ENCODE assay signal across 9 cellular contexts in the genomic region with DNA sequence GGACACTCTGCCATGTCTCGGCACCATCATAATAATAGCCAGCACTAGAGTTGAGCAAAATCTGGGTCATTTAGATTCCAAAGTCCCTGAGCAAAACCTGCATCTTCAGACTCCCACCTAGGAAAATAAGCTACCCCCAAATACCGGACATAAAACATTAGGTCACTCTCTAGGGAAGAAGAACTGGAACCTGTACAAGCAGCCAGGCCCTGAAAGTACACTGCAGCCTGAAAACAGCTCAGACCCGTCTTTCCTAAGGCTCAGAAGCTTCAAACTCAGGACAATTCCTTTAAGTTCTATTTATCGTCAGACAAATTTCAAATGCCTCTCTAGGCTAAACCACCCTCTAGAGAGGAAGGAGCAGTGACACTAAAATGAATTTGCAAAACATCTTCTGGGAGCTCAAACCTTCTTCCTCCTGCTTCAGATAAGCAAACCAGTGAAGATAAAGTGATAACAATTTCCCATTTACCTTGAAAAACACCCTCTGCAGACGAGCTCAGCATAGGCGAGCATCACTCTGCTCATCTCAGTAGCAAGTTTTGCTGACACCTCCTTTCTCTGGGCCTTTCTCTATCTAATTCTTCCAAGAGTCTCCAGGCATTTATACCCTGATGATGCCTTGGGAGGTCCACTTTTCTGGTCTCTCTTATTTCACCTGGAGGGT. TPM values are rescaled to one million over a fixed set of nuclear protein-coding genes. Genes with fewer than 3 reads are reported as not detected.
A peak's percentile ranks its signal among the peaks of the same experiment; 100 is the strongest.
DNase-seq lines count a peak whose midpoint lies in the region; ATAC-seq and TF ChIP-seq lines count a peak whose summit lies in the region.
"Had no signal": no experiment of that assay in that cellular context is flagged by ENCODE, and none has a peak within 500 bp of the region (broad histone marks: within the 10 kb centered on the region; RNA-seq: fewer than 3 reads in every experiment).

No MANE protein-coding gene starts in this region.

- H3K36me3 Mint-ChIP-seq in osteocyte (ENCODE audit: unreplicated experiment) = peaks cover 11% of the 10 kb centered on the region

- no peaks in the 10 kb centered on the region for H3K27me3 Mint-ChIP-seq in osteocyte (ENCODE audit: unreplicated experiment)

- no peak for TF ChIP-seq CTCF in choroid plexus epithelial cell (conservative IDR thresholded peaks at IDR 0.05; ENCODE audit: low read depth, low read length)
- no peak for TF ChIP-seq CTCF in osteocyte (IDR thresholded peaks at IDR 0.05)

- DNase-seq in choroid plexus epithelial cell (ENCODE audit: low read depth) (peak; percentile 34), osteocyte (ENCODE audit: extremely low spot score, unreplicated experiment) (no peak), UCSD-AML1 (lab: John Stamatoyannopoulos, UW; ENCODE audit: unreplicated experiment) (no peak), left lobe of liver (ENCODE audit: low spot score) (no peak), SIG-M5 treated with dmso at 0.1 percent for 504 hours (lab: John Stamatoyannopoulos, UW; ENCODE audit: unreplicated experiment) (no peak)
- no peak for DNase-seq in stimulated activated CD4-positive, alpha-beta T cell treated with anti-CD3 and anti-CD28 coated beads, Interleukin-4, amount 100 ng/mL, for 4 hours
- DNase-seq: foreskin keratinocyte had no signal

- H3K27ac Mint-ChIP-seq in osteocyte (ENCODE audit: unreplicated experiment) = peak overlapping the region; percentile 91

- peak overlapping the region; percentile 37 for H3K4me3 Mint-ChIP-seq in osteocyte (ENCODE audit: unreplicated experiment)

- H3K9me3 Mint-ChIP-seq in osteocyte (ENCODE audit: unreplicated experiment) = no peaks in the 10 kb centered on the region

- ATAC-seq in GM18858 (IDR thresholded peaks at IDR 0.05; ENCODE audit: unreplicated experiment) (peak; percentile 9), HG03103 (IDR thresholded peaks at IDR 0.05; ENCODE audit: low read depth, unreplicated experiment) (peak; percentile 1), left lobe of liver (no peak)

- H3K4me3 ChIP-seq in choroid plexus epithelial cell (ENCODE audit: low read depth, low read length) = no peak overlapping the region

- H3K4me1 Mint-ChIP-seq in osteocyte (ENCODE audit: unreplicated experiment) = peaks cover 66% of the 10 kb centered on the region

RNA-seq across cellular contexts. Expression of gene ADAM19, which starts 34.0 kb away (rescaled TPM):
- 62.2 and 64.5 TPM in 2 replicates for total RNA-seq in osteocyte
- total RNA-seq in left lobe of liver = 2.9 TPM

Comparison
In these comparisons a context has a peak if more than half of its experiments do, and no peak if none do; other contexts are left out.
1. RNA of gene ADAM19, which starts 34.0 kb away (total RNA-seq): 62.2 to 64.5 TPM in osteocyte; 2.9 TPM in left lobe of liver (single experiment); every median in the first group is over 10 times any median in the second.